Comparison of ENCODE assay signal across 17 cellular contexts in genomic region chr20:47720636-47721427, GRCh38.
A peak's percentile ranks its signal among the peaks of the same experiment; 100 is the strongest.
DNase-seq lines count a peak whose midpoint lies in the region; ATAC-seq lines count a peak whose summit lies in the region.
"Had no signal": no experiment of that assay in that cellular context is flagged by ENCODE, and none has a peak within 500 bp of the region (broad histone marks: within the 10 kb centered on the region; RNA-seq: fewer than 3 reads in every experiment).

No MANE protein-coding gene starts in this region.

- DNase-seq in GM04503 (ENCODE audit: low read depth) (peak; percentile 73), amniotic epithelial cell (ENCODE audit: low read depth) (peak; percentile 65), head of caudate nucleus (peak in 25 of 42 donors; percentile 14 to 74 (median 48)), sciatic nerve (ENCODE audit: low spot score) (no peak), GM03348 (ENCODE audit: low spot score) (no peak)
- DNase-seq: activated CD4-positive, alpha-beta T cell treated with anti-CD3 and anti-CD28 coated beads for 4 hours; activated naive CD8-positive, alpha-beta T cell treated with anti-CD3 and anti-CD28 coated beads, Interleukin-2, amount 10 ng/mL, durations not matched to agents 7 days and 5 days; activated T-cell treated with anti-CD3 and anti-CD28 coated beads for 4 hours; colonic mucosa; esophagus squamous epithelium; NCI-H1105 treated with DMSO at 0.1 percent for 48 hours; NCI-H524 treated with DMSO at 0.1 percent for 48 hours; stimulated activated CD4-positive, alpha-beta T cell treated with anti-CD3 and anti-CD28 coated beads, Interleukin-12 subunit alpha, Interleukin-12 subunit beta, amount 100 ng/mL, for 4 hours had no signal

- ATAC-seq in sciatic nerve (peak; percentile 53), HG02571 (IDR thresholded peaks at IDR 0.05; ENCODE audit: unreplicated experiment) (no peak), GM21447 (IDR thresholded peaks at IDR 0.05; ENCODE audit: unreplicated experiment) (no peak), HG03469 (IDR thresholded peaks at IDR 0.05; ENCODE audit: unreplicated experiment) (no peak)
- ATAC-seq: GM12878 had no signal

- intact Hi-C loops in head of caudate nucleus (cut with DNase I) (no loop called here), sciatic nerve (cut with DNase I) (no loop called here)

Comparison
In these comparisons a context has a peak if more than half of its experiments do, and no peak if none do; other contexts are left out.
1. DNase-seq: peak in GM04503 (single experiment), amniotic epithelial cell (single experiment) and head of caudate nucleus (25 of 42); none in sciatic nerve (single experiment) and GM03348 (single experiment).